1 cellular context compared by ENCODE assay signal in the genomic region with DNA sequence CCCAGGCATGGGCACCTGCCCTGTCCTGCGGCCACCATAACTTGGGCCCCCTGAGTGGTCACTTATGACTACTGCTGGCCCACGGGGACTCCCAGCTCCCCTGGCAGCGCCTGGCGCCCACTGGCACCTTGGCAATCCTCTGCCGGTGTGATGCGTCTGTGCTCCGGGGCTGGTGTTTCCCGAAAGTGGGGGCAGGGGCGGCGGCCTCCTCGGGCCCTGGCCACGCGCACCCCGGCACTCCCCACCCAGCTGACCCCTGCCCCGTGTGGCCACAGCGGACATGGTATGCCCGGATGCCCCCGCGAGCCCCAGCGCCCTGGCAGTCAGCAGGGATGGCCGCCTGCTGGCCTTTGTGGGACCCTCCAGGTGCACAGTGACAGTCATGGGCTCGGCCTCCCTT.
TF ChIP-seq lines count a peak whose summit lies in the region.

No MANE protein-coding gene starts in this region.

TF ChIP-seq in HepG2, 621 proteins besides CTCF, POLR2A, EP300 and RAD21:
- 0 out of 2 replicates have a peak, but pooled peaks have one; percentile 21 for TF ChIP-seq RBFOX2 (IDR thresholded peaks at IDR 0.05; ENCODE audit: low read depth, low read length)
- TF ChIP-seq MAFG (CRISPR knock-in tag; IDR thresholded peaks at IDR 0.05): no peak
